In genomic region chr17:76584427-76585047, GRCh38 we compare ENCODE assay signal across 9 cellular contexts. TPM values are rescaled to one million over a fixed set of nuclear protein-coding genes. Genes with fewer than 3 reads are reported as not detected.
DNase-seq lines count a peak whose midpoint lies in the region; ATAC-seq, FAIRE-seq and TF ChIP-seq lines count a peak whose summit lies in the region.
"Had no signal": no experiment of that assay in that cellular context is flagged by ENCODE, and none has a peak within 500 bp of the region (broad histone marks: within the 10 kb centered on the region; RNA-seq: fewer than 3 reads in every experiment).

No MANE protein-coding gene starts in this region.

- H3K27me3 ChIP-seq in Caco-2 (replicated peaks; ENCODE audit: control insufficient read depth, insufficient read depth, low read length) = no peaks in the 10 kb centered on the region
- no peaks in the 10 kb centered on the region for H3K27me3 ChIP-seq in pancreas

- 24 to 29% methylated on average over 18 of the region's 18 CpGs for WGBS in pancreas, 2 donors

- POLR2A ChIA-PET in Caco-2 (lab: Charles Lee) (interaction anchor here (0.6 kb wide), 1 partner anchor 68 kb away, joined by 4 read pairs; no protein-coding TSS in a partner anchor), T-cell (lab: Charles Lee) (interaction anchor here in 1 of 2 donors (0.6 kb wide), 3 partner anchors 22 to 1197 kb away, joined by 3 to 8 read pairs (median 4); no protein-coding TSS in a partner anchor)

- TF ChIP-seq CTCF in Caco-2 (IDR thresholded peaks at IDR 0.05; ENCODE audit: insufficient read depth in 1 of 2, low read depth in 1 of 2, low read length in 1 of 2, severe bottlenecking in 1 of 2, unreplicated experiment in 1 of 2) (no peak), fibroblast of pulmonary artery (IDR thresholded peaks at IDR 0.05; ENCODE audit: low read length, missing control alignments) (no peak), pancreas (IDR thresholded peaks at IDR 0.05) (no peak)

- peak overlapping the region; percentile 62 for H3K4me3 Mint-ChIP-seq in Caco-2 (ENCODE audit: unreplicated experiment)
- peak overlapping the region; percentile 57 to 76 (median 73) for H3K4me3 Mint-ChIP-seq in T-cell

- CTCF ChIA-PET in Caco-2 (lab: Charles Lee) = interaction anchor here (0.5 kb wide), 1 partner anchor 94 kb away, joined by 3 read pairs; no protein-coding TSS in a partner anchor
- CTCF ChIA-PET in T-cell (lab: Charles Lee) = no interaction called here

- H3K9me3 ChIP-seq in Caco-2 (no peaks in the 10 kb centered on the region), pancreas (no peaks in the 10 kb centered on the region)

- H3K4me1 Mint-ChIP-seq in Caco-2 (ENCODE audit: low read depth, unreplicated experiment) = peaks cover 14% of the 10 kb centered on the region
- H3K4me1 Mint-ChIP-seq in T-cell = peaks cover 6 to 17% (median 17%) of the 10 kb centered on the region in 3 donors

- H3K9me3 Mint-ChIP-seq in Caco-2 (ENCODE audit: unreplicated experiment) = no peaks in the 10 kb centered on the region
- H3K9me3 Mint-ChIP-seq in T-cell = no peaks in the 10 kb centered on the region
- H3K9me3 Mint-ChIP-seq: activated naive CD4-positive, alpha-beta T cell treated with anti-CD3 and anti-CD28 coated beads, Interleukin-2, amount 50 U/mL, for 72 hours had no signal

- H3K4me1 ChIP-seq in Caco-2 (peaks cover 27% of the 10 kb centered on the region), pancreas (no peaks in the 10 kb centered on the region)

- FAIRE-seq in pancreas (lab: Jason Lieb, UNC) = no peak

- H3K27ac Mint-ChIP-seq in Caco-2 (ENCODE audit: unreplicated experiment) (no peak overlapping the region), T-cell (no peak overlapping the region)
- H3K27ac Mint-ChIP-seq: activated naive CD4-positive, alpha-beta T cell treated with anti-CD3 and anti-CD28 coated beads, Interleukin-2, amount 50 U/mL, for 72 hours had no signal

- no peaks in the 10 kb centered on the region for H3K27me3 Mint-ChIP-seq in Caco-2 (ENCODE audit: insufficient read depth, unreplicated experiment)
- peaks cover 35 to 46% of the 10 kb centered on the region in 2 donors for H3K27me3 Mint-ChIP-seq in T-cell

- ATAC-seq in T-cell (replicated peaks in 1 of 4) (peak in 2 of 4 experiments; percentile 6 to 8), pancreas (no peak), HG03196 (IDR thresholded peaks at IDR 0.05; ENCODE audit: unreplicated experiment) (no peak), GM18868 (IDR thresholded peaks at IDR 0.05; ENCODE audit: unreplicated experiment) (no peak)

- peak overlapping the region; percentile 63 to 77 (median 68) for H3K27ac ChIP-seq in pancreas

- no TSS peak for BruUV-seq in Caco-2 (replicated peaks; lab: Mats Ljungman, UMichigan)

- DNase-seq in Caco-2 (no peak), T-cell (no peak), fibroblast of pulmonary artery (ENCODE audit: low read depth) (no peak), pancreas (no peak), NCI-H2196 treated with DMSO at 0.1 percent for 48 hours (lab: John Stamatoyannopoulos, UW; ENCODE audit: unreplicated experiment) (no peak)
- no peak for DNase-seq in activated CD4-positive, CD25-positive, alpha-beta regulatory T cell (lab: John Stamatoyannopoulos, UW)

- no peaks in the 10 kb centered on the region for H3K36me3 ChIP-seq in Caco-2 (ENCODE audit: control insufficient read depth, insufficient read depth, low read length)
- no peaks in the 10 kb centered on the region for H3K36me3 ChIP-seq in pancreas

- H3K36me3 Mint-ChIP-seq in Caco-2 (ENCODE audit: insufficient read depth, unreplicated experiment) = no peaks in the 10 kb centered on the region
- H3K36me3 Mint-ChIP-seq in T-cell = peaks cover 6% of the 10 kb centered on the region

- H3K4me3 ChIP-seq in Caco-2 (ENCODE audit: low read depth, low read length) (no peak overlapping the region), fibroblast of pulmonary artery (replicated peaks; ENCODE audit: low read depth, low read length) (peak overlapping the region; percentile 52), pancreas (peak overlapping the region; percentile 31 to 67 (median 42))

- intact Hi-C loops in Caco-2 (cut with micrococcal nuclease; ENCODE audit: unreplicated experiment) = loop anchor here (5.0 kb wide), 1 partner anchor 38 kb away; no protein-coding TSS in a partner anchor
- intact Hi-C loops in pancreas (cut with DNase I) = no loop called here

RNA-seq across cellular contexts. Expression of gene ST6GALNAC2, which starts 1.1 kb away (rescaled TPM):
- total RNA-seq in Caco-2 (2022) (0.77 and 2.5 TPM in 2 replicates), T-cell (1 to 10 TPM in 3 of 5 donors, under 1 TPM in 2; 0.55 to 4.7 (median 2.1) TPM), pancreas (10 to 100 TPM in 1 of 6 donors, 1 to 10 TPM in 5; 5.0 to 11.4 (median 5.9) TPM)
- 10 to 100 TPM in 1 of 2 donors, 1 to 10 TPM in 1; 8.1 to 15.0 TPM for polyA plus RNA-seq in pancreas
- total RNA-seq: activated naive CD4-positive, alpha-beta T cell treated with anti-CD3 and anti-CD28 coated beads, Interleukin-2, amount 50 U/mL, for 72 hours had no signal

RNA-seq across cellular contexts. Expression of gene PRCD, which starts 44.7 kb away (rescaled TPM):
- total RNA-seq in Caco-2 (2022) = not detected in 2 replicates
- 1 to 10 TPM in 2 of 5 donors, under 1 TPM in 3; 0.66 to 1.3 (median 0.92) TPM for total RNA-seq in T-cell
- total RNA-seq in pancreas = 1 to 10 TPM in 2 of 6 donors, under 1 TPM in 4; 0.55 to 3.0 (median 0.84) TPM
- 1 to 10 TPM; 5.2 to 7.3 TPM for polyA plus RNA-seq in pancreas
- total RNA-seq: activated naive CD4-positive, alpha-beta T cell treated with anti-CD3 and anti-CD28 coated beads, Interleukin-2, amount 50 U/mL, for 72 hours had no signal

RNA-seq across cellular contexts. Expression of gene CYGB, which starts 47.0 kb away (rescaled TPM):
- total RNA-seq in Caco-2 (2022) = 0.32 and 1.0 TPM in 2 replicates
- under 1 TPM; 0.20 to 0.76 (median 0.65) TPM for total RNA-seq in T-cell
- total RNA-seq in pancreas = 10 to 100 TPM in 1 of 6 donors, 1 to 10 TPM in 5; 2.6 to 15.7 (median 6.5) TPM
- polyA plus RNA-seq in pancreas = 10 to 100 TPM in 1 of 2 donors, 1 to 10 TPM in 1; 9.8 to 10.3 TPM
- total RNA-seq: activated naive CD4-positive, alpha-beta T cell treated with anti-CD3 and anti-CD28 coated beads, Interleukin-2, amount 50 U/mL, for 72 hours had no signal

RNA-seq across cellular contexts. Expression of gene ST6GALNAC1, which starts 59.0 kb away (rescaled TPM):
- 1.6 and 1.7 TPM in 2 replicates for total RNA-seq in Caco-2 (2022)
- total RNA-seq in T-cell = 10 to 100 TPM in 1 of 5 donors, 1 to 10 TPM in 4; 2.6 to 20.5 (median 6.6) TPM
- 1 to 10 TPM in 3 of 6 donors, under 1 TPM in 3; 0.35 to 4.9 (median 1.3) TPM for total RNA-seq in pancreas
- 1 to 10 TPM in 1 of 2 donors, under 1 TPM in 1; 0.34 to 1.5 TPM for polyA plus RNA-seq in pancreas
